10 cellular contexts compared by ENCODE assay signal in the genomic region with DNA sequence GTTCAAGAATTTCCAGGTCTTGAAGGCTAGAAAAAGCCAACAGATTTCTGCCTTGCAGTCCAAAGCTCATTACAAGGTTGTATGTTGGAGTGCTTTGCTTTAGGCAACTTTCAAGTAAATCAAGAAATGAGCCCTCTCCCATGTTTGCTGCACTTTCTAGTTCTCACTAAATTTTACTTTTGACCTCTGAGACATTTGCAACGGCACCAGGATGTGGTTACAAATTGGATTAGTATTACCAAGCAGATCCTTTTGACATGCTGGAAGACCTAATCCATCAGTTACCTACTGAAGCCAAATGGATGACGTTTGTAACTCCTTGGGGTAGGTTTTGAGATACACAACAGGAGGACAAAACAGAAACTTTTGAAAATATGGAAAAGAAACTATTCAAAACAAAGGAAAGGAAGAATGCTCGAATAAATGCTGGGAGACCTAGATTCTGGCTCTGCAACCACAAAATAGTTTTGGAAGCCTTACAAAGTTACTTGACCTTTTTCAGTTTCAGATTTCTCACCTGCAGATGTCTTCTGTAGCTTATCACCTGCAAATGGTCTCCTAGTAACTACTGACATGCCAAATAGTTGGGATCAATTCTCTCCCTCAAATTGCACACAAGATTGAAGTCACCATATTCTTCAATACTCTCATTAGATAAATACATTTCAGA.
DNase-seq lines count a peak whose midpoint lies in the region; ATAC-seq and TF ChIP-seq lines count a peak whose summit lies in the region.
"Had no signal": no experiment of that assay in that cellular context is flagged by ENCODE, and none has a peak within 500 bp of the region (broad histone marks: within the 10 kb centered on the region; RNA-seq: fewer than 3 reads in every experiment).

No MANE protein-coding gene starts in this region.

- H3K4me3 ChIP-seq in GM08714 (ENCODE audit: low read length) = peak overlapping the region; percentile 28; the same call in 1 of the 2 replicates
- H3K4me3 ChIP-seq in Jurkat, Clone E6-1 (ENCODE audit: low read length) = no peak overlapping the region
- H3K4me3 ChIP-seq in left ventricle myocardium inferior = no peak overlapping the region

- no peaks in the 10 kb centered on the region for H3K27me3 ChIP-seq in left ventricle myocardium inferior (ENCODE audit: low read depth)

- H3K27ac ChIP-seq in left ventricle myocardium inferior (replicated peaks) = no peak overlapping the region

- H3K27ac Mint-ChIP-seq in activated CD8-positive, alpha-beta T cell treated with anti-CD3 and anti-CD28 coated beads, Interleukin-2, amount 10 ng/mL, durations not matched to agents 7 days and 5 days = no peak overlapping the region
- H3K27ac Mint-ChIP-seq: stimulated activated effector memory CD8-positive, alpha-beta T cell treated with anti-CD3 and anti-CD28 coated beads, Interleukin-12 subunit alpha, Interleukin-12 subunit beta, amount 100 ng/mL, for 72 hours; T-helper 17 cell had no signal

- no peak overlapping the region for H3K4me3 Mint-ChIP-seq in activated CD8-positive, alpha-beta T cell treated with anti-CD3 and anti-CD28 coated beads, Interleukin-2, amount 10 ng/mL, durations not matched to agents 7 days and 5 days
- H3K4me3 Mint-ChIP-seq: stimulated activated effector memory CD8-positive, alpha-beta T cell treated with anti-CD3 and anti-CD28 coated beads, Interleukin-12 subunit alpha, Interleukin-12 subunit beta, amount 100 ng/mL, for 72 hours; T-helper 17 cell had no signal

- ATAC-seq in GM19467 (IDR thresholded peaks at IDR 0.05; ENCODE audit: unreplicated experiment) (peak; percentile 44), HG02943 (IDR thresholded peaks at IDR 0.05; ENCODE audit: low read depth, unreplicated experiment) (peak; percentile 62)
- no peak for ATAC-seq in activated CD8-positive, alpha-beta T cell treated with anti-CD3 and anti-CD28 coated beads, Interleukin-2, amount 10 ng/mL, durations not matched to agents 7 days and 5 days
- ATAC-seq: stimulated activated effector memory CD8-positive, alpha-beta T cell treated with anti-CD3 and anti-CD28 coated beads, Interleukin-12 subunit alpha, Interleukin-12 subunit beta, amount 100 ng/mL, for 72 hours; T-helper 17 cell had no signal

- CTCF ChIA-PET in activated CD8-positive, alpha-beta T cell treated with anti-CD3 and anti-CD28 coated beads, Interleukin-2, amount 10 ng/mL, durations not matched to agents 7 days and 5 days (lab: Charles Lee) = no interaction called here

- no peaks in the 10 kb centered on the region for H3K36me3 ChIP-seq in left ventricle myocardium inferior

- peaks cover 15% of the 10 kb centered on the region for H3K4me1 ChIP-seq in left ventricle myocardium inferior

- no peak for TF ChIP-seq CTCF in left ventricle myocardium inferior (IDR thresholded peaks at IDR 0.05; ENCODE audit: borderline replicate concordance)

- H3K4me1 Mint-ChIP-seq in activated CD8-positive, alpha-beta T cell treated with anti-CD3 and anti-CD28 coated beads, Interleukin-2, amount 10 ng/mL, durations not matched to agents 7 days and 5 days (ENCODE audit: low read depth) = no peaks in the 10 kb centered on the region
- H3K4me1 Mint-ChIP-seq: stimulated activated effector memory CD8-positive, alpha-beta T cell treated with anti-CD3 and anti-CD28 coated beads, Interleukin-12 subunit alpha, Interleukin-12 subunit beta, amount 100 ng/mL, for 72 hours; T-helper 17 cell had no signal

- no peaks in the 10 kb centered on the region for H3K36me3 Mint-ChIP-seq in activated CD8-positive, alpha-beta T cell treated with anti-CD3 and anti-CD28 coated beads, Interleukin-2, amount 10 ng/mL, durations not matched to agents 7 days and 5 days (ENCODE audit: low read depth)
- H3K36me3 Mint-ChIP-seq: stimulated activated effector memory CD8-positive, alpha-beta T cell treated with anti-CD3 and anti-CD28 coated beads, Interleukin-12 subunit alpha, Interleukin-12 subunit beta, amount 100 ng/mL, for 72 hours had no signal

- no peaks in the 10 kb centered on the region for H3K9me3 ChIP-seq in left ventricle myocardium inferior (replicated peaks)

- peak; percentile 4 for DNase-seq in Jurkat, Clone E6-1 (ENCODE audit: low read depth, low spot score)
- DNase-seq in left ventricle myocardium inferior (no peak), NCI-H524 treated with DMSO at 0.1 percent for 48 hours (lab: John Stamatoyannopoulos, UW) (no peak)
- DNase-seq in activated naive CD4-positive, alpha-beta T cell (lab: John Stamatoyannopoulos, UW) = no peak
- DNase-seq in activated CD8-positive, alpha-beta T cell treated with anti-CD3 and anti-CD28 coated beads, Interleukin-2, amount 10 ng/mL, durations not matched to agents 7 days and 5 days = no peak
- DNase-seq: T-helper 17 cell had no signal

- intact Hi-C loops in left ventricle myocardium inferior (cut with micrococcal nuclease) = loop anchor here (10.0 kb wide), 1 partner anchor 134 kb away; no protein-coding TSS in a partner anchor

- H3K9me3 Mint-ChIP-seq in activated CD8-positive, alpha-beta T cell treated with anti-CD3 and anti-CD28 coated beads, Interleukin-2, amount 10 ng/mL, durations not matched to agents 7 days and 5 days (ENCODE audit: insufficient read depth) = no peaks in the 10 kb centered on the region

- no peaks in the 10 kb centered on the region for H3K27me3 Mint-ChIP-seq in activated CD8-positive, alpha-beta T cell treated with anti-CD3 and anti-CD28 coated beads, Interleukin-2, amount 10 ng/mL, durations not matched to agents 7 days and 5 days (ENCODE audit: low read depth)
- H3K27me3 Mint-ChIP-seq: T-helper 17 cell had no signal

- POLR2A ChIA-PET in activated CD8-positive, alpha-beta T cell treated with anti-CD3 and anti-CD28 coated beads, Interleukin-2, amount 10 ng/mL, durations not matched to agents 7 days and 5 days (lab: Charles Lee) = no interaction called here
